Comparison of ENCODE assay signal across 26 cellular contexts in genomic region chr14:29339491-29339890, GRCh38.
DNase-seq lines count a peak whose midpoint lies in the region; ATAC-seq, FAIRE-seq and TF ChIP-seq lines count a peak whose summit lies in the region.
"Had no signal": no experiment of that assay in that cellular context is flagged by ENCODE, and none has a peak within 500 bp of the region (broad histone marks: within the 10 kb centered on the region; RNA-seq: fewer than 3 reads in every experiment).

No MANE protein-coding gene starts in this region.

- peaks cover 15% of the 10 kb centered on the region for H3K4me1 Mint-ChIP-seq in HFFc6 (ENCODE audit: low read depth)
- no peaks in the 10 kb centered on the region for H3K4me1 Mint-ChIP-seq in activated CD4-positive, alpha-beta memory T cell treated with anti-CD3 and anti-CD28 coated beads, Interleukin-2, amount 10 ng/mL, durations not matched to agents 7 days and 5 days
- H3K4me1 Mint-ChIP-seq: activated CD4-positive, alpha-beta T cell treated with anti-CD3 and anti-CD28 coated beads, Interleukin-2, amount 10 ng/mL, durations not matched to agents 7 days and 5 days; T-cell had no signal

- POLR2A ChIA-PET in activated CD4-positive, alpha-beta memory T cell treated with anti-CD3 and anti-CD28 coated beads, Interleukin-2, amount 10 ng/mL, durations not matched to agents 7 days and 5 days (lab: Charles Lee) = no interaction called here

- CTCF ChIA-PET in activated CD4-positive, alpha-beta memory T cell treated with anti-CD3 and anti-CD28 coated beads, Interleukin-2, amount 10 ng/mL, durations not matched to agents 7 days and 5 days (lab: Charles Lee) = no interaction called here

- no peak for FAIRE-seq in urothelium cell line (lab: Jason Lieb, UNC)
- FAIRE-seq: GM18507, small intestine had no signal

- ATAC-seq in RWPE2 (ENCODE audit: low read depth) = peak; percentile 98
- ATAC-seq: left ventricle myocardium superior, mucosa of descending colon, T-cell had no signal

- no peak overlapping the region for H3K4me3 Mint-ChIP-seq in HFFc6
- no peak overlapping the region for H3K4me3 Mint-ChIP-seq in activated CD4-positive, alpha-beta memory T cell treated with anti-CD3 and anti-CD28 coated beads, Interleukin-2, amount 10 ng/mL, durations not matched to agents 7 days and 5 days
- H3K4me3 Mint-ChIP-seq: activated CD4-positive, alpha-beta T cell treated with anti-CD3 and anti-CD28 coated beads, Interleukin-2, amount 10 ng/mL, durations not matched to agents 7 days and 5 days; neural progenitor cell; T-cell had no signal

- no peaks in the 10 kb centered on the region for H3K27me3 ChIP-seq in RWPE2 (ENCODE audit: insufficient read depth, poor library complexity, severe bottlenecking)
- H3K27me3 ChIP-seq: adrenal gland, cardiac muscle cell, dorsolateral prefrontal cortex, neural progenitor cell, tibial artery had no signal

- H3K9me3 Mint-ChIP-seq in HFFc6 = no peaks in the 10 kb centered on the region
- H3K9me3 Mint-ChIP-seq in activated CD4-positive, alpha-beta memory T cell treated with anti-CD3 and anti-CD28 coated beads, Interleukin-2, amount 10 ng/mL, durations not matched to agents 7 days and 5 days = peaks cover 10% of the 10 kb centered on the region

- no peak for TF ChIP-seq CTCF in HFFc6 (IDR thresholded peaks at IDR 0.05)
- TF ChIP-seq CTCF in RWPE2 (IDR thresholded peaks at IDR 0.05; ENCODE audit: poor library complexity, severe bottlenecking) = no peak
- no peak for TF ChIP-seq CTCF in fibroblast of pulmonary artery (IDR thresholded peaks at IDR 0.05; ENCODE audit: low read length, missing control alignments)

- H3K4me3 ChIP-seq in RWPE2 (ENCODE audit: severe bottlenecking) (no peak overlapping the region), fibroblast of pulmonary artery (replicated peaks; ENCODE audit: low read depth, low read length) (no peak overlapping the region)
- H3K4me3 ChIP-seq: adrenal gland, cardiac muscle cell, dorsolateral prefrontal cortex, mucosa of descending colon, neural progenitor cell, prostate gland, tibial artery had no signal

- H3K9me3 ChIP-seq in RWPE2 (ENCODE audit: severe bottlenecking) = no peaks in the 10 kb centered on the region
- H3K9me3 ChIP-seq: adrenal gland, prostate gland, tibial artery had no signal

- no peaks in the 10 kb centered on the region for H3K27me3 Mint-ChIP-seq in HFFc6 (ENCODE audit: insufficient read depth)
- H3K27me3 Mint-ChIP-seq in activated CD4-positive, alpha-beta memory T cell treated with anti-CD3 and anti-CD28 coated beads, Interleukin-2, amount 10 ng/mL, durations not matched to agents 7 days and 5 days = no peaks in the 10 kb centered on the region
- H3K27me3 Mint-ChIP-seq: activated CD4-positive, alpha-beta T cell treated with anti-CD3 and anti-CD28 coated beads, Interleukin-2, amount 10 ng/mL, durations not matched to agents 7 days and 5 days; T-cell had no signal

- H3K36me3 ChIP-seq in RWPE2 (ENCODE audit: low read depth) = no peaks in the 10 kb centered on the region
- H3K36me3 ChIP-seq: adrenal gland, cardiac muscle cell, neural progenitor cell, prostate gland, tibial artery had no signal

- H3K27ac Mint-ChIP-seq in HFFc6 = no peak overlapping the region
- H3K27ac Mint-ChIP-seq in activated CD4-positive, alpha-beta memory T cell treated with anti-CD3 and anti-CD28 coated beads, Interleukin-2, amount 10 ng/mL, durations not matched to agents 7 days and 5 days = no peak overlapping the region
- H3K27ac Mint-ChIP-seq: activated CD4-positive, alpha-beta T cell treated with anti-CD3 and anti-CD28 coated beads, Interleukin-2, amount 10 ng/mL, durations not matched to agents 7 days and 5 days; neural progenitor cell; T-cell had no signal

- H3K27ac ChIP-seq in RWPE2 (ENCODE audit: poor library complexity, severe bottlenecking) = no peak overlapping the region
- H3K27ac ChIP-seq: adrenal gland, cardiac muscle cell, neural progenitor cell, prostate gland, tibial artery, VCaP had no signal

- DNase-seq in HFFc6 (peak; percentile 25), RWPE2 (ENCODE audit: low spot score) (no peak), fibroblast of pulmonary artery (ENCODE audit: low read depth) (peak; percentile 3), urothelium cell line (ENCODE audit: low spot score) (peak; percentile 23), NCI-H2227 (lab: John Stamatoyannopoulos, UW; ENCODE audit: unreplicated experiment) (no peak)
- no peak for DNase-seq in activated naive CD4-positive, alpha-beta T cell (lab: John Stamatoyannopoulos, UW)
- no peak for DNase-seq in activated CD4-positive, alpha-beta memory T cell treated with anti-CD3 and anti-CD28 coated beads, Interleukin-2, amount 10 ng/mL, durations not matched to agents 7 days and 5 days
- DNase-seq: activated CD4-positive, alpha-beta T cell treated with anti-CD3 and anti-CD28 coated beads, Interleukin-2, amount 10 ng/mL, durations not matched to agents 7 days and 5 days; activated effector memory CD4-positive, alpha-beta T cell treated with anti-CD3 and anti-CD28 coated beads, Interleukin-2, amount 50 U/mL, for 16 hours; adrenal gland; DND-41; dorsolateral prefrontal cortex; erythroblast; left ventricle myocardium superior; mucosa of descending colon; NCI-H526 treated with DMSO at 0.1 percent for 48 hours; SHP77; small intestine; stimulated activated naive CD4-positive, alpha-beta T cell treated with Interleukin-2 at 50 U/mL for 16 hours; T-cell; tibial artery had no signal

- H3K4me1 ChIP-seq in RWPE2 (ENCODE audit: insufficient read depth, poor library complexity, severe bottlenecking) = peaks cover 8% of the 10 kb centered on the region
- H3K4me1 ChIP-seq: adrenal gland, prostate gland, tibial artery had no signal

- no peaks in the 10 kb centered on the region for H3K36me3 Mint-ChIP-seq in HFFc6 (ENCODE audit: low read depth)
- H3K36me3 Mint-ChIP-seq in activated CD4-positive, alpha-beta memory T cell treated with anti-CD3 and anti-CD28 coated beads, Interleukin-2, amount 10 ng/mL, durations not matched to agents 7 days and 5 days (ENCODE audit: low read depth) = no peaks in the 10 kb centered on the region
- H3K36me3 Mint-ChIP-seq: neural progenitor cell, T-cell had no signal

Comparison
In these comparisons a context has a peak if more than half of its experiments do, and no peak if none do; other contexts are left out.
1. DNase-seq: peak in HFFc6 (single experiment), fibroblast of pulmonary artery (single experiment) and urothelium cell line (single experiment); none in RWPE2 (single experiment), NCI-H2227 (single experiment), activated naive CD4-positive, alpha-beta T cell (0 of 4) and activated CD4-positive, alpha-beta memory T cell treated with anti-CD3 and anti-CD28 coated beads, Interleukin-2, amount 10 ng/mL, durations not matched to agents 7 days and 5 days (single experiment).